ENCODE assay signal across 8 cellular contexts in the genomic region with DNA sequence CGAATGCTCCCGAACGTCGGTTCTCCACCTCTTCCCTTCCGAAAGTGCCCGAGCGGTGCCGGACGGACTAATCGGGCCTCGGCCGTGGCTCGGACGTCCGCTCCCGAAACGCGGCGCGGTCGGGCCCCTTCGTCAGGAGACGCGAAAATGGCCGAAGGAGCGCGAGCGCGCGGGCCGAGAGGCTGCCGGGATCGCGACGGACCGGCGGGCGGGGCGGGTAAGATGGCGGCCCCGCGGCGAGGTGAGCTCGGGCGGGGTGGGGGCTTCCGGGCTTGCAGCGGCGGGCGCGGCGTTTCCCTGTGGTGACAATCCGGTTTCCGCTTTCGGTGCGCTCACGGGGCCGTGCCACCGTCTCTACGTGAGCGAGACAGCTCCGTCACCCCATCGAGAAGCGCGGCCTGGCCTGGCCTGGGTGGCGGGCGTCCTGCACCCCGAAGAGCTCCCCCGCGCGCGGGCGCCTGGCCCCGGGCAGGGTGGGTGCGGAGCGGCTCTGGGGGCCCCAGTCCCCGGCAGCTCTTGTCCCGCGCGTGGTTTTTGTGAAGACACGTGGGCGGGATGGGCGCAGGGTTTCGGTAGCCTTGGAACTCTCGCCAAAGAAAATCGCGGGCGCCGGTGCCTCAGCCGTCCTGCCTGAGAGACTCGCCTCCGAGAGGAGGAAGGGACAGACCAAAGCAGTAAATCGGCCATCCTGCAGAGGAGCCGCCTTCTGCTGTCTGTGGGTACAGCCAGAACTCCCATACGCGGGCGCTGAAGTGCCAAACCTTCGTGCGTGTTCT. TPM values are rescaled to one million over a fixed set of nuclear protein-coding genes. Genes with fewer than 3 reads are reported as not detected.
DNase-seq lines count a peak whose midpoint lies in the region; ATAC-seq and TF ChIP-seq lines count a peak whose summit lies in the region.

A gene (plus strand): TSS at position 211 of the 776 bp plus-strand sequence. CDS start 12 bp downstream, at position 223.

- peak within 1 kb of the TSS; percentile 97 for H3K27ac Mint-ChIP-seq in activated T-cell treated with anti-CD3 and anti-CD28 coated beads, Interleukin-2, amount 50 U/mL, for 72 hours

- peaks cover 0 to 30% (median 0%) of the 10 kb centered on the region in 3 donors for H3K36me3 ChIP-seq in esophagus squamous epithelium

- peaks cover 54% of the 10 kb centered on the region for H3K4me1 Mint-ChIP-seq in activated T-cell treated with anti-CD3 and anti-CD28 coated beads, Interleukin-2, amount 50 U/mL, for 72 hours (ENCODE audit: low read depth)

- no peak for TF ChIP-seq CTCF in esophagus squamous epithelium (IDR thresholded peaks at IDR 0.05)

- no peaks in the 10 kb centered on the region for H3K27me3 Mint-ChIP-seq in activated T-cell treated with anti-CD3 and anti-CD28 coated beads, Interleukin-2, amount 50 U/mL, for 72 hours (ENCODE audit: low read depth)

- H3K9me3 Mint-ChIP-seq in activated T-cell treated with anti-CD3 and anti-CD28 coated beads, Interleukin-2, amount 50 U/mL, for 72 hours = no peaks in the 10 kb centered on the region

- DNase-seq in DMS153 (lab: John Stamatoyannopoulos, UW) = peak; percentile 94
- DNase-seq in KBM-7 = peak; percentile 97
- peak; percentile 99 to 100 for DNase-seq in activated T-cell treated with anti-CD3 and anti-CD28 coated beads, Interleukin-2, amount 50 U/mL, for 72 hours
- peak; percentile 92 for DNase-seq in esophagus squamous epithelium (lab: John Stamatoyannopoulos, UW)
- peak; percentile 99 for DNase-seq in myocyte (ENCODE audit: low read depth)
- DNase-seq in stimulated activated CD8-positive, alpha-beta memory T cell treated with anti-CD3 and anti-CD28 coated beads, Interleukin-7, amount 100 ng/mL, for 48 hours (ENCODE audit: extremely low read depth in 1 of 2, low read depth in 1 of 2) = peak; percentile 98 to 99

- peak within 1 kb of the TSS; percentile 64 to 87 (median 74) for H3K4me3 ChIP-seq in esophagus squamous epithelium

- peak; percentile 67 for ATAC-seq in GM21619 (IDR thresholded peaks at IDR 0.05; ENCODE audit: unreplicated experiment)
- ATAC-seq in activated T-cell treated with anti-CD3 and anti-CD28 coated beads, Interleukin-2, amount 50 U/mL, for 72 hours (replicated peaks in 1 of 2) = peak; percentile 75 to 79

- H3K4me3 Mint-ChIP-seq in activated T-cell treated with anti-CD3 and anti-CD28 coated beads, Interleukin-2, amount 50 U/mL, for 72 hours = peak within 1 kb of the TSS; percentile 82 to 84

- peaks cover 0 to 7% of the 10 kb centered on the region in 2 donors for H3K36me3 Mint-ChIP-seq in activated T-cell treated with anti-CD3 and anti-CD28 coated beads, Interleukin-2, amount 50 U/mL, for 72 hours (ENCODE audit: insufficient read depth in 2 of 2)

- H3K27ac ChIP-seq in esophagus squamous epithelium = peak within 1 kb of the TSS; percentile 97 to 100 (median 100)

- no peaks in the 10 kb centered on the region for H3K9me3 ChIP-seq in esophagus squamous epithelium

- H3K4me1 ChIP-seq in esophagus squamous epithelium = peaks cover 39 to 78% (median 42%) of the 10 kb centered on the region in 3 donors

- no peaks in the 10 kb centered on the region for H3K27me3 ChIP-seq in esophagus squamous epithelium

- intact Hi-C loops in esophagus squamous epithelium (cut with DNase I) = no loop called here

- WGBS in esophagus squamous epithelium, 2 donors = 0% methylated on average over 2 to 8 of the region's 98 CpGs

- TF ChIP-seq POLR2A in esophagus squamous epithelium (IDR thresholded peaks at IDR 0.05) = peak in 3 of 4 donors; percentile 28 to 88 (median 78)

- in situ Hi-C loops in KBM-7 (cut with MboI; ENCODE audit: low pct_unique_long_range_greater_than_20kb, low sequenced_read_pairs) = loop anchor here (10.0 kb wide), 1 partner anchor 59 kb away; no protein-coding TSS in a partner anchor

TF ChIP-seq in PFSK-1, 5 proteins besides CTCF, POLR2A, EP300 and RAD21:
- TF ChIP-seq FOXP2 (optimal IDR thresholded peaks at IDR 0.05; ENCODE audit: borderline replicate concordance, extremely low read depth, extremely low read length, insufficient read depth) (no peak), POLR2AphosphoS5 (IDR thresholded peaks at IDR 0.05; ENCODE audit: low read depth, low read length) (no peak; the same call in 1 of the 2 replicates), SIN3A (IDR thresholded peaks at IDR 0.05; ENCODE audit: borderline replicate concordance, insufficient read depth, low read length) (peak; percentile 51; the same call in 1 of the 2 replicates), TAF1 (IDR thresholded peaks at IDR 0.05; ENCODE audit: borderline replicate concordance, insufficient read depth, low read length) (peak; percentile 92)
- TF ChIP-seq, protein P1, sequence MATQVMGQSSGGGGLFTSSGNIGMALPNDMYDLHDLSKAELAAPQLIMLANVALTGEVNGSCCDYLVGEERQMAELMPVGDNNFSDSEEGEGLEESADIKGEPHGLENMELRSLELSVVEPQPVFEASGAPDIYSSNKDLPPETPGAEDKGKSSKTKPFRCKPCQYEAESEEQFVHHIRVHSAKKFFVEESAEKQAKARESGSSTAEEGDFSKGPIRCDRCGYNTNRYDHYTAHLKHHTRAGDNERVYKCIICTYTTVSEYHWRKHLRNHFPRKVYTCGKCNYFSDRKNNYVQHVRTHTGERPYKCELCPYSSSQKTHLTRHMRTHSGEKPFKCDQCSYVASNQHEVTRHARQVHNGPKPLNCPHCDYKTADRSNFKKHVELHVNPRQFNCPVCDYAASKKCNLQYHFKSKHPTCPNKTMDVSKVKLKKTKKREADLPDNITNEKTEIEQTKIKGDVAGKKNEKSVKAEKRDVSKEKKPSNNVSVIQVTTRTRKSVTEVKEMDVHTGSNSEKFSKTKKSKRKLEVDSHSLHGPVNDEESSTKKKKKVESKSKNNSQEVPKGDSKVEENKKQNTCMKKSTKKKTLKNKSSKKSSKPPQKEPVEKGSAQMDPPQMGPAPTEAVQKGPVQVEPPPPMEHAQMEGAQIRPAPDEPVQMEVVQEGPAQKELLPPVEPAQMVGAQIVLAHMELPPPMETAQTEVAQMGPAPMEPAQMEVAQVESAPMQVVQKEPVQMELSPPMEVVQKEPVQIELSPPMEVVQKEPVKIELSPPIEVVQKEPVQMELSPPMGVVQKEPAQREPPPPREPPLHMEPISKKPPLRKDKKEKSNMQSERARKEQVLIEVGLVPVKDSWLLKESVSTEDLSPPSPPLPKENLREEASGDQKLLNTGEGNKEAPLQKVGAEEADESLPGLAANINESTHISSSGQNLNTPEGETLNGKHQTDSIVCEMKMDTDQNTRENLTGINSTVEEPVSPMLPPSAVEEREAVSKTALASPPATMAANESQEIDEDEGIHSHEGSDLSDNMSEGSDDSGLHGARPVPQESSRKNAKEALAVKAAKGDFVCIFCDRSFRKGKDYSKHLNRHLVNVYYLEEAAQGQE (IDR thresholded peaks at IDR 0.05; ENCODE audit: insufficient read depth in 1 of 2, low read depth in 2 of 2, low read length in 2 of 2) = no peak

RNA-seq across cellular contexts. Expression of the gene that starts here (rescaled TPM):
- polyA plus RNA-seq in PFSK-1 (2012; ENCODE audit: insufficient read length, low read depth) = 8.0 TPM
- 10 to 100 TPM; 17.0 to 17.8 TPM for total RNA-seq in activated T-cell treated with anti-CD3 and anti-CD28 coated beads, Interleukin-2, amount 50 U/mL, for 72 hours
- total RNA-seq in esophagus squamous epithelium = 10 to 100 TPM; 16.1 to 55.3 (median 18.1) TPM
- 37.8 and 44.7 TPM in 2 replicates for total RNA-seq in myocyte
- polyA plus RNA-seq in myocyte (2012) = 43.8 TPM

Comparison
In these comparisons a context has a peak if more than half of its experiments do, and no peak if none do; other contexts are left out.
1. Peak in every context shown above with its lines: DNase-seq, ATAC-seq, H3K4me3 ChIP-seq and H3K27ac ChIP-seq.